Comparison of ENCODE assay signal across 9 cellular contexts in genomic region chr3:195583831-195584542, GRCh38. TPM values are rescaled to one million over a fixed set of nuclear protein-coding genes. Genes with fewer than 3 reads are reported as not detected.
DNase-seq lines count a peak whose midpoint lies in the region; ATAC-seq and TF ChIP-seq lines count a peak whose summit lies in the region.
"Had no signal": no experiment of that assay in that cellular context is flagged by ENCODE, and none has a peak within 500 bp of the region (broad histone marks: within the 10 kb centered on the region; RNA-seq: fewer than 3 reads in every experiment).

Gene APOD (minus strand): TSS chr3:195583940. CDS start chr3:195579461, 4,479 bp downstream.

- H3K36me3 ChIP-seq in effector memory CD4-positive, alpha-beta T cell (ENCODE audit: control insufficient read depth, insufficient read depth, low read length) = no peaks in the 10 kb centered on the region

- H3K27ac ChIP-seq in RWPE1 = no peak within 1 kb of the TSS
- no peak within 1 kb of the TSS for H3K27ac ChIP-seq in effector memory CD4-positive, alpha-beta T cell (ENCODE audit: insufficient read depth, low read length, poor library complexity, severe bottlenecking)

- peak within 1 kb of the TSS; percentile 13 to 48 for H3K4me3 ChIP-seq in foreskin fibroblast (ENCODE audit: low read depth in 1 of 2, low read length in 2 of 2)
- H3K4me3 ChIP-seq in effector memory CD4-positive, alpha-beta T cell (ENCODE audit: insufficient read depth, low read depth, low read length, poor library complexity, severe bottlenecking) = no peak within 1 kb of the TSS

- CTCF ChIA-PET in RWPE1 (lab: Yijun Ruan, JAX) = interaction anchor here (1.0 kb wide), 1 partner anchor 313 kb away, joined by 5 read pairs; the partner anchor contains the start of gene XXYLT1

- POLR2A ChIA-PET in RWPE1 (lab: Yijun Ruan, JAX; ENCODE audit: low non-redundant PET) = no interaction called here

- no peaks in the 10 kb centered on the region for H3K27me3 ChIP-seq in effector memory CD4-positive, alpha-beta T cell (replicated peaks; ENCODE audit: control insufficient read depth, insufficient read depth, low read length, poor library complexity, severe bottlenecking)

- peaks cover 2% of the 10 kb centered on the region for H3K4me1 ChIP-seq in effector memory CD4-positive, alpha-beta T cell (ENCODE audit: control insufficient read depth, insufficient read depth, low read length, poor library complexity, severe bottlenecking)

- DNase-seq in DMS53 (lab: John Stamatoyannopoulos, UW) (peak; percentile 58), RWPE1 (ENCODE audit: low spot score) (peak; percentile 21), foreskin fibroblast (peak; percentile 68 to 87), posterior vena cava (ENCODE audit: low spot score) (no peak), epidermal melanocyte (ENCODE audit: insufficient read length, low spot score) (no peak), NCI-H226 (no peak)
- no peak for DNase-seq in effector memory CD4-positive, alpha-beta T cell
- DNase-seq: KG1 had no signal

- no peak for TF ChIP-seq CTCF in RWPE1 (conservative IDR thresholded peaks at IDR 0.05; ENCODE audit: low read depth)
- no peak for TF ChIP-seq CTCF in foreskin fibroblast (IDR thresholded peaks at IDR 0.05; ENCODE audit: low read depth, low read length)

- H3K9me3 ChIP-seq in effector memory CD4-positive, alpha-beta T cell (ENCODE audit: control insufficient read depth, low read length) = no peaks in the 10 kb centered on the region

- ATAC-seq in GM21360 (IDR thresholded peaks at IDR 0.05; ENCODE audit: unreplicated experiment) = no peak

- intact Hi-C loops in posterior vena cava (cut with DNase I) = no loop called here

RNA-seq across cellular contexts. Expression of gene APOD, which starts in this region (rescaled TPM):
- 100 to 1,000 TPM; 221 to 388 TPM for total RNA-seq in posterior vena cava

Comparison
In these comparisons a context has a peak if more than half of its experiments do, and no peak if none do; other contexts are left out.
1. DNase-seq: peak in DMS53 (single experiment), RWPE1 (single experiment) and foreskin fibroblast (2 of 2); none in posterior vena cava (single experiment), effector memory CD4-positive, alpha-beta T cell (0 of 3), epidermal melanocyte (single experiment) and NCI-H226 (single experiment).